ENCODE assay signal across 9 cellular contexts in genomic region chr22:40107244-40107643, GRCh38.
A peak's percentile ranks its signal among the peaks of the same experiment; 100 is the strongest.
DNase-seq lines count a peak whose midpoint lies in the region; ATAC-seq lines count a peak whose summit lies in the region.
"Had no signal": no experiment of that assay in that cellular context is flagged by ENCODE, and none has a peak within 500 bp of the region (broad histone marks: within the 10 kb centered on the region; RNA-seq: fewer than 3 reads in every experiment).

No MANE protein-coding gene starts in this region.

- intact Hi-C loops in activated CD4-positive, alpha-beta memory T cell treated with anti-CD3 and anti-CD28 coated beads for 36 hours (cut with micrococcal nuclease): no loop called here

- no peaks in the 10 kb centered on the region for H3K27me3 ChIP-seq in stomach smooth muscle (ENCODE audit: control insufficient read depth in 1 of 2, insufficient read depth in 2 of 2, low read length in 2 of 2)
- H3K27me3 ChIP-seq: body of pancreas had no signal

- no peaks in the 10 kb centered on the region for H3K27me3 Mint-ChIP-seq in activated T-cell treated with anti-CD3 and anti-CD28 coated beads, Interleukin-2, amount 50 U/mL, for 4 hours (ENCODE audit: low read depth)
- H3K27me3 Mint-ChIP-seq in activated CD4-positive, alpha-beta memory T cell treated with anti-CD3 and anti-CD28 coated beads for 36 hours: no peaks in the 10 kb centered on the region
- peaks cover 0 to 5% (median 4%) of the 10 kb centered on the region in 3 donors for H3K27me3 Mint-ChIP-seq in immature natural killer cell (ENCODE audit: low read depth in 3 of 3)

- H3K4me3 ChIP-seq in stomach smooth muscle (ENCODE audit: low read length in 2 of 2): peak overlapping the region; percentile 54 to 69
- H3K4me3 ChIP-seq: body of pancreas had no signal

- no peaks in the 10 kb centered on the region for H3K9me3 ChIP-seq in stomach smooth muscle (ENCODE audit: control insufficient read depth in 2 of 2, low read length in 2 of 2)
- H3K9me3 ChIP-seq: body of pancreas had no signal

- POLR2A ChIA-PET in activated CD4-positive, alpha-beta memory T cell treated with anti-CD3 and anti-CD28 coated beads for 36 hours (lab: Charles Lee): interaction anchor here (0.6 to 0.8 kb wide), 2 partner anchors 19 to 40 kb away, joined by 3 read pairs; no protein-coding TSS in a partner anchor

- no peak for ATAC-seq in activated T-cell treated with anti-CD3 and anti-CD28 coated beads, Interleukin-2, amount 50 U/mL, for 4 hours
- no peak for ATAC-seq in HG02588 (IDR thresholded peaks at IDR 0.05; ENCODE audit: unreplicated experiment)

- peak overlapping the region; percentile 81 for H3K4me3 Mint-ChIP-seq in activated T-cell treated with anti-CD3 and anti-CD28 coated beads, Interleukin-2, amount 50 U/mL, for 4 hours
- peak overlapping the region; percentile 58 for H3K4me3 Mint-ChIP-seq in activated CD4-positive, alpha-beta memory T cell treated with anti-CD3 and anti-CD28 coated beads for 36 hours
- H3K4me3 Mint-ChIP-seq in immature natural killer cell: peak overlapping the region; percentile 76 to 91 (median 82)

- H3K4me1 ChIP-seq in stomach smooth muscle (ENCODE audit: control insufficient read depth, insufficient read depth, low read length): peaks cover 2% of the 10 kb centered on the region

- H3K27ac Mint-ChIP-seq in activated CD4-positive, alpha-beta memory T cell treated with anti-CD3 and anti-CD28 coated beads for 36 hours: peak overlapping the region; percentile 74
- H3K27ac Mint-ChIP-seq in immature natural killer cell: peak overlapping the region; percentile 71 to 89 (median 84)

- CTCF ChIA-PET in activated CD4-positive, alpha-beta memory T cell treated with anti-CD3 and anti-CD28 coated beads for 36 hours (lab: Charles Lee): interaction anchor here (1.0 to 4.0 kb wide), 3 partner anchors 10 to 240 kb away, joined by 3 to 20 read pairs (median 8); partner anchors contain the start of gene ADSL

- H3K9me3 Mint-ChIP-seq in activated T-cell treated with anti-CD3 and anti-CD28 coated beads, Interleukin-2, amount 50 U/mL, for 4 hours: no peaks in the 10 kb centered on the region
- no peaks in the 10 kb centered on the region for H3K9me3 Mint-ChIP-seq in activated CD4-positive, alpha-beta memory T cell treated with anti-CD3 and anti-CD28 coated beads for 36 hours
- H3K9me3 Mint-ChIP-seq in immature natural killer cell: no peaks in the 10 kb centered on the region

- in situ Hi-C loops in G401 (cut with HindIII; ENCODE audit: low sequenced_read_pairs): no loop called here

- peaks cover 73% of the 10 kb centered on the region for H3K4me1 Mint-ChIP-seq in activated T-cell treated with anti-CD3 and anti-CD28 coated beads, Interleukin-2, amount 50 U/mL, for 4 hours (ENCODE audit: low read depth)
- H3K4me1 Mint-ChIP-seq in activated CD4-positive, alpha-beta memory T cell treated with anti-CD3 and anti-CD28 coated beads for 36 hours (ENCODE audit: low read depth): peaks cover 76% of the 10 kb centered on the region
- peaks cover 71 to 84% of the 10 kb centered on the region in 2 donors for H3K4me1 Mint-ChIP-seq in immature natural killer cell

- no peak for DNase-seq in activated T-cell treated with anti-CD3 and anti-CD28 coated beads, Interleukin-2, amount 50 U/mL, for 4 hours
- no peak for DNase-seq in activated T-cell treated with anti-CD3 and anti-CD28 coated beads, Interleukin-2, amount 50 U/mL, for 1 hour
- DNase-seq in activated CD4-positive, alpha-beta memory T cell treated with anti-CD3 and anti-CD28 coated beads for 36 hours: no peak
- DNase-seq in immature natural killer cell (no peak), G401 (ENCODE audit: low spot score) (no peak), T1000 (lab: John Stamatoyannopoulos, UW) (no peak)

- H3K27ac ChIP-seq in stomach smooth muscle (ENCODE audit: low read length): no peak overlapping the region

- peak overlapping the region in 1 of 2 donors; percentile 51 for H3K9ac ChIP-seq in stomach smooth muscle (ENCODE audit: low read length in 2 of 2)

- H3K36me3 Mint-ChIP-seq in activated T-cell treated with anti-CD3 and anti-CD28 coated beads, Interleukin-2, amount 50 U/mL, for 4 hours (ENCODE audit: insufficient read depth): peaks cover 1% of the 10 kb centered on the region
- peaks cover 2% of the 10 kb centered on the region for H3K36me3 Mint-ChIP-seq in activated CD4-positive, alpha-beta memory T cell treated with anti-CD3 and anti-CD28 coated beads for 36 hours
- H3K36me3 Mint-ChIP-seq in immature natural killer cell: no peaks in the 10 kb centered on the region

- no peaks in the 10 kb centered on the region for H3K36me3 ChIP-seq in stomach smooth muscle (ENCODE audit: control insufficient read depth in 2 of 2, insufficient read depth in 2 of 2, low read length in 2 of 2)
